ENCODE assay signal across 20 cellular contexts in the genomic region with DNA sequence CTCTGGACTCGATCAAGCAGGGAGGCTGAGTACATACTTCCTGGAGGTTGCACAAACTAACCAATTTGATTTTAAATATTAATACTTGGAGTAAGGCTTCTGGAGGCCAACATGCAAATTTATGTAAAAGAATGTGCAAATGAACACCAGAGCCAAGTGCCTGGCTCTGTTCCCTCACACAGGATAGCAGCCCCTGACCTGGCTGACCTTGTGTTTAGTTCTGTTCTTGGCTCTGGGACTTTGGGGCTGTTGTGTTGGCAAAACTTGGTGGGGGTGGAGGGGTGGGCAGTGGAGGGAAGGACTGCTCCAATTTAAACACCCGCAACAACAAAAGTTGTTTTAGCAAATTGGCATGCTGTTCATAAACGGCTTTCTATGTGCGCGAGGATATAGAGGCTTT. TPM values are rescaled to one million over a fixed set of nuclear protein-coding genes. Genes with fewer than 3 reads are reported as not detected.
DNase-seq lines count a peak whose midpoint lies in the region; TF ChIP-seq lines count a peak whose summit lies in the region.
"Had no signal": no experiment of that assay in that cellular context is flagged by ENCODE, and none has a peak within 500 bp of the region (broad histone marks: within the 10 kb centered on the region; RNA-seq: fewer than 3 reads in every experiment).

No MANE protein-coding gene starts in this region.

- no peaks in the 10 kb centered on the region for H3K9me3 Mint-ChIP-seq in CD4-positive, alpha-beta memory T cell
- H3K9me3 Mint-ChIP-seq in activated CD4-positive, alpha-beta memory T cell treated with anti-CD3 and anti-CD28 coated beads, Interleukin-2, amount 10 ng/mL, durations not matched to agents 7 days and 5 days = no peaks in the 10 kb centered on the region
- H3K9me3 Mint-ChIP-seq: CD14-positive monocyte; CD8-positive, alpha-beta T cell; HFFc6 had no signal

- H3K27me3 Mint-ChIP-seq in CD4-positive, alpha-beta memory T cell = peaks cover 7 to 8% of the 10 kb centered on the region in 2 donors
- no peaks in the 10 kb centered on the region for H3K27me3 Mint-ChIP-seq in activated CD4-positive, alpha-beta memory T cell treated with anti-CD3 and anti-CD28 coated beads, Interleukin-2, amount 10 ng/mL, durations not matched to agents 7 days and 5 days

- no peaks in the 10 kb centered on the region for H3K36me3 Mint-ChIP-seq in CD4-positive, alpha-beta memory T cell
- no peaks in the 10 kb centered on the region for H3K36me3 Mint-ChIP-seq in activated CD4-positive, alpha-beta memory T cell treated with anti-CD3 and anti-CD28 coated beads, Interleukin-2, amount 10 ng/mL, durations not matched to agents 7 days and 5 days (ENCODE audit: low read depth)
- H3K36me3 Mint-ChIP-seq: CD14-positive monocyte; CD8-positive, alpha-beta T cell had no signal

- CTCF ChIA-PET in HEK293 (lab: Yijun Ruan, JAX) = interaction anchor here (0.5 to 2.4 kb wide), 5 partner anchors 10 to 201 kb away, joined by 3 to 11 read pairs (median 3); no protein-coding TSS in a partner anchor
- CTCF ChIA-PET in CD4-positive, alpha-beta memory T cell (lab: Charles Lee; ENCODE audit: partially characterized antibody) = interaction anchor here (1.3 kb wide), 1 partner anchor 10 kb away, joined by 3 read pairs; no protein-coding TSS in a partner anchor
- CTCF ChIA-PET in activated CD4-positive, alpha-beta memory T cell treated with anti-CD3 and anti-CD28 coated beads, Interleukin-2, amount 10 ng/mL, durations not matched to agents 7 days and 5 days (lab: Charles Lee) = no interaction called here

- H3K9ac ChIP-seq in fibroblast of lung (ENCODE audit: insufficient read depth, low read length) = no peak overlapping the region
- H3K9ac ChIP-seq: BLaER1, GM23248 had no signal

- DNase-seq in NCI-H526 treated with DMSO at 0.1 percent for 48 hours (lab: John Stamatoyannopoulos, UW) (peak; percentile 80), fibroblast of lung (ENCODE audit: low read depth in 2 of 2) (no peak), D341Med (ENCODE audit: low spot score) (no peak), left ventricle myocardium inferior (no peak)
- no peak for DNase-seq in CD4-positive, alpha-beta memory T cell
- no peak for DNase-seq in activated CD4-positive, alpha-beta memory T cell treated with anti-CD3 and anti-CD28 coated beads, Interleukin-2, amount 10 ng/mL, durations not matched to agents 7 days and 5 days
- DNase-seq: 8988T; Calu3; CD8-positive, alpha-beta T cell; DMS 273 treated with DMSO at 0.1 percent for 48 hours; DMS53; DND-41; EL; GM23248; HCEC 1CT; HFFc6 had no signal

- no peaks in the 10 kb centered on the region for H4K20me1 ChIP-seq in fibroblast of lung (ENCODE audit: control insufficient read depth, extremely low read depth, insufficient read depth, low read length)
- H4K20me1 ChIP-seq: BLaER1 had no signal

- H3K27me3 ChIP-seq in fibroblast of lung (ENCODE audit: control insufficient read depth, insufficient read depth, low read length) (no peaks in the 10 kb centered on the region), left ventricle myocardium inferior (ENCODE audit: low read depth) (no peaks in the 10 kb centered on the region)
- no peaks in the 10 kb centered on the region for H3K27me3 ChIP-seq in CD4-positive, alpha-beta memory T cell (ENCODE audit: insufficient read depth, low read length)
- H3K27me3 ChIP-seq: BLaER1 had no signal

- H3K4me1 ChIP-seq in HEK293 (ENCODE audit: control insufficient read depth, insufficient read depth, low read length) (no peaks in the 10 kb centered on the region), fibroblast of lung (ENCODE audit: control insufficient read depth, extremely low read depth, insufficient read depth, low read length) (peaks cover 13% of the 10 kb centered on the region), left ventricle myocardium inferior (peaks cover 5% of the 10 kb centered on the region)
- no peaks in the 10 kb centered on the region for H3K4me1 ChIP-seq in CD4-positive, alpha-beta memory T cell (ENCODE audit: insufficient read depth, low read length)
- H3K4me1 ChIP-seq: BLaER1 had no signal

- H3K4me3 Mint-ChIP-seq in CD4-positive, alpha-beta memory T cell = no peak overlapping the region
- no peak overlapping the region for H3K4me3 Mint-ChIP-seq in activated CD4-positive, alpha-beta memory T cell treated with anti-CD3 and anti-CD28 coated beads, Interleukin-2, amount 10 ng/mL, durations not matched to agents 7 days and 5 days
- H3K4me3 Mint-ChIP-seq: CD14-positive monocyte; CD8-positive, alpha-beta T cell; HFFc6 had no signal

- H3K4me3 ChIP-seq in HEK293 (ENCODE audit: low read depth, low read length) (no peak overlapping the region), fibroblast of lung (replicated peaks in 1 of 4; ENCODE audit: control extremely low read depth in 1 of 4, insufficient read depth in 1 of 4, low read depth in 3 of 4, low read length in 4 of 4) (no peak overlapping the region), left ventricle myocardium inferior (no peak overlapping the region)
- no peak overlapping the region for H3K4me3 ChIP-seq in CD4-positive, alpha-beta memory T cell (ENCODE audit: low read length in 2 of 2)
- H3K4me3 ChIP-seq: BLaER1, GM12878, GM23248 had no signal

- H3K79me2 ChIP-seq in fibroblast of lung (ENCODE audit: control insufficient read depth, insufficient read depth, low read length) = peaks cover 10% of the 10 kb centered on the region

- H3K36me3 ChIP-seq in HEK293 (ENCODE audit: control insufficient read depth in 2 of 2, insufficient read depth in 1 of 2, low read length in 2 of 2) (no peaks in the 10 kb centered on the region), fibroblast of lung (ENCODE audit: control insufficient read depth, insufficient read depth, low read length) (peaks cover 1% of the 10 kb centered on the region), left ventricle myocardium inferior (no peaks in the 10 kb centered on the region)
- H3K36me3 ChIP-seq in CD4-positive, alpha-beta memory T cell (ENCODE audit: insufficient read depth, low read length) = no peaks in the 10 kb centered on the region
- H3K36me3 ChIP-seq: BLaER1 had no signal

- POLR2A ChIA-PET in HEK293 (lab: Yijun Ruan, JAX) = no interaction called here
- POLR2A ChIA-PET in CD4-positive, alpha-beta memory T cell (lab: Charles Lee; ENCODE audit: partially characterized antibody) = no interaction called here
- POLR2A ChIA-PET in activated CD4-positive, alpha-beta memory T cell treated with anti-CD3 and anti-CD28 coated beads, Interleukin-2, amount 10 ng/mL, durations not matched to agents 7 days and 5 days (lab: Charles Lee) = no interaction called here

- peak overlapping the region; percentile 18 for H3K4me2 ChIP-seq in fibroblast of lung (ENCODE audit: extremely low read depth, insufficient read depth, low read length)
- H3K4me2 ChIP-seq: BLaER1 had no signal

- H3K27ac ChIP-seq in HEK293 (ENCODE audit: extremely low read depth, low read depth, low read length) (no peak overlapping the region), fibroblast of lung (ENCODE audit: insufficient read depth, low read length) (no peak overlapping the region), left ventricle myocardium inferior (replicated peaks) (no peak overlapping the region)
- H3K27ac ChIP-seq in CD4-positive, alpha-beta memory T cell (ENCODE audit: low read depth, low read length) = no peak overlapping the region
- H3K27ac ChIP-seq: BLaER1, GM23248 had no signal

- H3K4me1 Mint-ChIP-seq in CD4-positive, alpha-beta memory T cell = no peaks in the 10 kb centered on the region
- H3K4me1 Mint-ChIP-seq in activated CD4-positive, alpha-beta memory T cell treated with anti-CD3 and anti-CD28 coated beads, Interleukin-2, amount 10 ng/mL, durations not matched to agents 7 days and 5 days = no peaks in the 10 kb centered on the region
- H3K4me1 Mint-ChIP-seq: CD14-positive monocyte had no signal

- H3K9me3 ChIP-seq in HEK293 (ENCODE audit: control insufficient read depth, insufficient read depth, low read depth, low read length) (no peaks in the 10 kb centered on the region), fibroblast of lung (ENCODE audit: control insufficient read depth, insufficient read depth, low read depth, low read length) (no peaks in the 10 kb centered on the region), left ventricle myocardium inferior (replicated peaks) (no peaks in the 10 kb centered on the region)
- H3K9me3 ChIP-seq in CD4-positive, alpha-beta memory T cell (ENCODE audit: control insufficient read depth in 1 of 2, low read length in 2 of 2) = no peaks in the 10 kb centered on the region
- H3K9me3 ChIP-seq: BLaER1 had no signal

- no peak overlapping the region for H3K27ac Mint-ChIP-seq in CD4-positive, alpha-beta memory T cell
- H3K27ac Mint-ChIP-seq in activated CD4-positive, alpha-beta memory T cell treated with anti-CD3 and anti-CD28 coated beads, Interleukin-2, amount 10 ng/mL, durations not matched to agents 7 days and 5 days = no peak overlapping the region
- H3K27ac Mint-ChIP-seq: CD14-positive monocyte; CD8-positive, alpha-beta T cell had no signal

- no peak overlapping the region for H2AFZ ChIP-seq in fibroblast of lung (ENCODE audit: low read length)
- H2AFZ ChIP-seq: GM23248 had no signal

- TF ChIP-seq CTCF in HEK293 (tag by site-specific recombination; IDR thresholded peaks at IDR 0.05) (no peak), fibroblast of lung (conservative IDR thresholded peaks at IDR 0.05 in 1 of 2, IDR thresholded peaks at IDR 0.05 in 1 of 2; ENCODE audit: low read depth in 1 of 2, low read length in 2 of 2) (no peak), left ventricle myocardium inferior (IDR thresholded peaks at IDR 0.05; ENCODE audit: borderline replicate concordance) (no peak)

- intact Hi-C loops in CD4-positive, alpha-beta memory T cell (cut with micrococcal nuclease) = no loop called here
- intact Hi-C loops in left ventricle myocardium inferior (cut with micrococcal nuclease) = no loop called here

TF ChIP-seq in HEK293, 187 proteins besides CTCF, POLR2A, EP300 and RAD21:
- TF ChIP-seq ZIC2 (tag by site-specific recombination; IDR thresholded peaks at IDR 0.05) = no peak
- TF ChIP-seq ZBTB8A (tag by site-specific recombination; IDR thresholded peaks at IDR 0.05) = no peak
- TF ChIP-seq ZSCAN16 (tag by site-specific recombination; IDR thresholded peaks at IDR 0.05) = peak; percentile 15; the same call in 1 of the 2 replicates
- no peak for TF ChIP-seq BCL11B (tag by site-specific recombination; IDR thresholded peaks at IDR 0.05; ENCODE audit: low read depth)
TF ChIP-seq in HEK293: peak in this region for 1.

RNA-seq across cellular contexts. Expression of gene CNIH3, which starts 34.2 kb away (rescaled TPM):
- total RNA-seq in fibroblast of lung (15.7 and 28.1 TPM in 2 replicates), left ventricle myocardium inferior (1.1 TPM)
- polyA plus RNA-seq in fibroblast of lung = 3.7 and 19.7 TPM in 2 replicates
- polyA plus RNA-seq in fibroblast of lung (2012) = 4.8 and 22.8 TPM in 2 replicates
- polyA minus RNA-seq in fibroblast of lung (ENCODE audit: low replicate concordance) = 1.5 and 41.6 TPM in 2 replicates
- total RNA-seq in CD4-positive, alpha-beta memory T cell = 1 to 10 TPM; 1.8 to 2.5 TPM
- 1 to 10 TPM in 1 of 2 donors, under 1 TPM in 1; 0.40 to 1.9 TPM for polyA plus RNA-seq in CD4-positive, alpha-beta memory T cell
- 1 to 10 TPM; 1.4 to 1.9 TPM for total RNA-seq in activated CD4-positive, alpha-beta memory T cell treated with anti-CD3 and anti-CD28 coated beads, Interleukin-2, amount 10 ng/mL, durations not matched to agents 7 days and 5 days
